8 cellular contexts compared by ENCODE assay signal in genomic region chr6:129490551-129491245, GRCh38.
DNase-seq lines count a peak whose midpoint lies in the region; ATAC-seq, FAIRE-seq and TF ChIP-seq lines count a peak whose summit lies in the region.

No MANE protein-coding gene starts in this region.

- SMC1A ChIA-PET in GM12878 (lab: Charles Lee; ENCODE audit: uncharacterized antibody, unreplicated experiment) = interaction anchor here (0.8 to 4.2 kb wide), 17 partner anchors 9 to 531 kb away, joined by 3 to 18 read pairs (median 4); no protein-coding TSS in a partner anchor

- in situ Hi-C loops in GM12878 (cut with MboI) = loop anchor here (5.0 to 10.0 kb wide), 2 partner anchors 252 to 444 kb away; no protein-coding TSS in a partner anchor

- no peaks in the 10 kb centered on the region for H3K27me3 Mint-ChIP-seq in T-helper 17 cell

- peak in 1 of 2 experiments; percentile 72; a peak in 1 of 4 replicates for TF ChIP-seq EP300 in GM12878 (IDR thresholded peaks at IDR 0.05; ENCODE audit: borderline replicate concordance in 1 of 2, control insufficient read depth in 1 of 2, low read depth in 2 of 2, low read length in 2 of 2)

- TF ChIP-seq CTCF in BJ (IDR thresholded peaks at IDR 0.05; ENCODE audit: insufficient read depth, low read depth, low read length) (no peak), GM12878 (IDR thresholded peaks at IDR 0.05 in 2 of 3, conservative IDR thresholded peaks at IDR 0.05 in 1 of 3; ENCODE audit: control insufficient read depth in 2 of 3, extremely low read depth in 1 of 3, insufficient read depth in 1 of 3, low read depth in 3 of 3, low read length in 3 of 3) (no peak), kidney epithelial cell (IDR thresholded peaks at IDR 0.05; ENCODE audit: insufficient read depth, low read length, poor library complexity, severe bottlenecking) (no peak)

- peak overlapping the region; percentile 88 for H3K27ac ChIP-seq in GM12878 (ENCODE audit: control insufficient read depth, insufficient read depth)

- POLR2A ChIA-PET in BJ (lab: Charles Lee) = no interaction called here
- POLR2A ChIA-PET in GM12878 (lab: Charles Lee) = interaction anchor here (1.2 to 1.3 kb wide), 4 partner anchors 10 to 259 kb away, joined by 3 to 4 read pairs (median 4); no protein-coding TSS in a partner anchor

- H3K79me2 ChIP-seq in GM12878 (ENCODE audit: control insufficient read depth, insufficient read depth, low read length) = no peaks in the 10 kb centered on the region

- intact Hi-C loops in GM12878 (cut with micrococcal nuclease; ENCODE audit: unreplicated experiment) = loop anchor here (2.0 to 10.0 kb wide), 2 partner anchors 42 to 394 kb away; no protein-coding TSS in a partner anchor

- TF ChIP-seq RAD21 in GM12878 (IDR thresholded peaks at IDR 0.05; ENCODE audit: insufficient read depth, low read depth, low read length) = no peak

- H3K36me3 Mint-ChIP-seq in T-helper 17 cell (ENCODE audit: low read depth) = peaks cover under 1% of the 10 kb centered on the region

- peak; percentile 75 for FAIRE-seq in GM12878 (lab: Jason Lieb, UNC)

- WGBS in GM12878 (ENCODE audit: insufficient coverage, insufficient replicate concordance, low lambda C conversion rate, missing lambda C conversion rate) = under 1% methylated on average over 9 of the region's 9 CpGs

- RAD21 ChIA-PET in GM12878 (lab: Charles Lee; ENCODE audit: unreplicated experiment) = interaction anchor here (0.6 to 2.0 kb wide), 8 partner anchors 9 to 385 kb away, joined by 3 to 9 read pairs (median 4); no protein-coding TSS in a partner anchor

- H3K27ac Mint-ChIP-seq in T-helper 17 cell = peak overlapping the region; percentile 92

- H3K9ac ChIP-seq in GM12878 (ENCODE audit: control insufficient read depth, insufficient read depth, low read length) = peak overlapping the region; percentile 61

- peak; percentile 85 for ATAC-seq in GM19438 (IDR thresholded peaks at IDR 0.05; ENCODE audit: low read depth, unreplicated experiment)
- peak; percentile 70 for ATAC-seq in HG03558 (IDR thresholded peaks at IDR 0.05; ENCODE audit: extremely low read depth, unreplicated experiment)
- ATAC-seq in T-helper 17 cell = peak; percentile 98
- ATAC-seq in GM12878 = peak; percentile 89

- H3K4me3 Mint-ChIP-seq in T-helper 17 cell = peak overlapping the region; percentile 88

- DNase-seq in BJ (ENCODE audit: low read depth) = peak; percentile 90
- DNase-seq in T-helper 17 cell = peak in 2 of 3 donors; percentile 28 to 48
- peak; percentile 68 for DNase-seq in GM12878 (ENCODE audit: low read depth, low spot score)
- peak; percentile 93 for DNase-seq in kidney epithelial cell (ENCODE audit: low read depth)
- DNase-seq in stimulated activated CD4-positive, alpha-beta T cell treated with anti-CD3 and anti-CD28 coated beads, TNF-alpha, amount 100 ng/mL, for 24 hours (ENCODE audit: low read depth in 3 of 3) = peak; percentile 37 to 58 (median 41)
- no peak for DNase-seq in GOT3 (lab: John Stamatoyannopoulos, UW)

- H3K27me3 ChIP-seq in BJ (ENCODE audit: control insufficient read depth, insufficient read depth, low read length) (no peaks in the 10 kb centered on the region), GM12878 (replicated peaks in 1 of 2; ENCODE audit: control insufficient read depth in 2 of 2, insufficient read depth in 2 of 2, low read length in 1 of 2) (no peaks in the 10 kb centered on the region), kidney epithelial cell (ENCODE audit: control insufficient read depth, insufficient read depth, low read length) (no peaks in the 10 kb centered on the region)

- CTCF ChIA-PET in BJ (lab: Yijun Ruan, JAX) = interaction anchor here (0.5 kb wide), 1 partner anchor 529 kb away, joined by 6 read pairs; no protein-coding TSS in a partner anchor
- CTCF ChIA-PET in GM12878 (lab: Yijun Ruan, JAX) = interaction anchor here (0.7 to 5.7 kb wide), 8 partner anchors 10 to 454 kb away, joined by 3 to 59 read pairs (median 4); no protein-coding TSS in a partner anchor

- H3K4me1 Mint-ChIP-seq in T-helper 17 cell = peaks cover 16% of the 10 kb centered on the region

- no peaks in the 10 kb centered on the region for H3K36me3 ChIP-seq in BJ (ENCODE audit: control insufficient read depth, insufficient read depth, low read length)
- no peaks in the 10 kb centered on the region for H3K36me3 ChIP-seq in GM12878 (ENCODE audit: control insufficient read depth in 2 of 2, insufficient read depth in 2 of 2, low read length in 1 of 2)
- H3K36me3 ChIP-seq in kidney epithelial cell (ENCODE audit: control insufficient read depth, insufficient read depth, low read length) = no peaks in the 10 kb centered on the region

- TSS peak; percentile 84 for BruUV-seq in GM12878 (replicated peaks; lab: Mats Ljungman, UMichigan)

- H3K9me3 ChIP-seq in T-helper 17 cell (ENCODE audit: control insufficient read depth, low read length, poor library complexity, severe bottlenecking) (no peaks in the 10 kb centered on the region), GM12878 (replicated peaks; ENCODE audit: control insufficient read depth, insufficient read depth, low read length) (no peaks in the 10 kb centered on the region)

- H2AFZ ChIP-seq in GM12878 (ENCODE audit: control insufficient read depth, low read depth, low read length) = peak overlapping the region; percentile 81

- peak overlapping the region; percentile 41 for H3K4me3 ChIP-seq in BJ (ENCODE audit: low read depth, low read length)
- 0 out of 2 replicates have a peak overlapping the region, but pooled peaks have one; percentile 1 for H3K4me3 ChIP-seq in GM12878
- H3K4me3 ChIP-seq in kidney epithelial cell (ENCODE audit: low read depth, low read length) = peak overlapping the region; percentile 30

- TF ChIP-seq POLR2A in GM12878 (IDR thresholded peaks at IDR 0.05; ENCODE audit: low read depth, low read length) = no peak

- H3K4me1 ChIP-seq in GM12878 (ENCODE audit: control insufficient read depth, insufficient read depth, low read length) = peaks cover 23% of the 10 kb centered on the region

- H3K4me2 ChIP-seq in GM12878 (ENCODE audit: control insufficient read depth, insufficient read depth) = peak overlapping the region; percentile 73

- H4K20me1 ChIP-seq in GM12878 (ENCODE audit: control insufficient read depth, insufficient read depth) = no peaks in the 10 kb centered on the region

TF ChIP-seq in GM12878, 131 proteins besides CTCF, POLR2A, EP300 and RAD21 (continues in another document):
- no peak for TF ChIP-seq CHD1 (IDR thresholded peaks at IDR 0.05; ENCODE audit: low read depth, low read length)
- peak; percentile 53; the same call in 1 of the 2 replicates for TF ChIP-seq ZBED1 (IDR thresholded peaks at IDR 0.05; ENCODE audit: borderline replicate concordance)
- TF ChIP-seq BCL11A (IDR thresholded peaks at IDR 0.05; ENCODE audit: low read depth, low read length) = peak; percentile 84; the same call in 1 of the 2 replicates
- no peak for TF ChIP-seq HDAC6 (IDR thresholded peaks at IDR 0.05; ENCODE audit: unreplicated experiment)
- peak; percentile 97 for TF ChIP-seq NFIC (IDR thresholded peaks at IDR 0.05; ENCODE audit: low read depth, low read length)
- 0 out of 2 replicates have a peak, but pooled peaks have one; percentile 29 for TF ChIP-seq POLR2AphosphoS5 (IDR thresholded peaks at IDR 0.05; ENCODE audit: low read length)
- TF ChIP-seq IKZF2 (IDR thresholded peaks at IDR 0.05) = peak; percentile 90 to 92
- TF ChIP-seq SPI1 (IDR thresholded peaks at IDR 0.05; ENCODE audit: borderline replicate concordance, insufficient read depth, low read depth, low read length) = peak; percentile 8; the same call in 1 of the 2 replicates
- TF ChIP-seq BMI1 (IDR thresholded peaks at IDR 0.05; ENCODE audit: borderline replicate concordance) = 0 out of 2 replicates have a peak, but pooled peaks have one; percentile 16
- TF ChIP-seq MEF2B (IDR thresholded peaks at IDR 0.05; ENCODE audit: partially characterized antibody, poor library complexity, severe bottlenecking) = no peak
- TF ChIP-seq RCOR1 (conservative IDR thresholded peaks at IDR 0.05; ENCODE audit: low read depth, low read length) = no peak
- no peak for TF ChIP-seq STAT1 (conservative IDR thresholded peaks at IDR 0.05)
- peak; percentile 28 for TF ChIP-seq E4F1 (IDR thresholded peaks at IDR 0.05; ENCODE audit: borderline replicate concordance, partially characterized antibody)
- TF ChIP-seq PAX5 (IDR thresholded peaks at IDR 0.05; ENCODE audit: borderline replicate concordance, low read depth, low read length) = 0 out of 2 replicates have a peak, but pooled peaks have one; percentile 38
- peak; percentile 70; the same call in 1 of the 2 replicates for TF ChIP-seq GABPA (IDR thresholded peaks at IDR 0.05; ENCODE audit: low read depth)
- no peak for TF ChIP-seq SIN3A (IDR thresholded peaks at IDR 0.05; ENCODE audit: low read depth, low read length)
- peak; percentile 46; the same call in 1 of the 2 replicates for TF ChIP-seq MTA2 (IDR thresholded peaks at IDR 0.05; ENCODE audit: low read depth)
- TF ChIP-seq FOXM1 (IDR thresholded peaks at IDR 0.05; ENCODE audit: low read depth, low read length) = peak; percentile 88
- peak; percentile 98 for TF ChIP-seq JUNB (IDR thresholded peaks at IDR 0.05)
- TF ChIP-seq RUNX3 (IDR thresholded peaks at IDR 0.05; ENCODE audit: low read length) = peak; percentile 73
- TF ChIP-seq CREB1 (IDR thresholded peaks at IDR 0.05; ENCODE audit: low read depth) = peak; percentile 61; the same call in 1 of the 2 replicates
- TF ChIP-seq CBFB (IDR thresholded peaks at IDR 0.05; ENCODE audit: low read depth) = peak; percentile 16; the same call in 1 of the 2 replicates
- TF ChIP-seq DPF2 (IDR thresholded peaks at IDR 0.05) = peak; percentile 72
